23 cellular contexts compared by ENCODE assay signal in the genomic region with DNA sequence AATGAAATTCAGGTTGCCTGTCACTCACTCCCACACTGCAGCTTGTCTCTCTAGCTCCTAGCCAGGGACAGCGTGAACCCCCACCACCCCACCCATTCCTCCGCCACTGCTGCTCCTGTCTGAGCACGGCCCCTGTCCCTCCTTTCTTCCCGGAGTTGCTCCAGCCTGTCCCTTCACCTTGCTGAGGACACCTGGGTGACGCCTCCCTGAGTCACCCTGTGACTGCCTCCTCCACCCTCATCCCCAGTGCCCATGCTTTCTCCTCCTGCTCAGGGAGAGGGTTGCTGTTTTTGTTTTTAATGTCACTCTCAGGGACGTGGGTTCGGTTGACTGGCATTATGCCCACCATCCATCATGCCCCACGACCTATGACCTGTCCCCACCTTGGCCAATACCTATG. TPM values are rescaled to one million over a fixed set of nuclear protein-coding genes. Genes with fewer than 3 reads are reported as not detected.
"Had no signal": no experiment of that assay in that cellular context is flagged by ENCODE, and none has a peak within 500 bp of the region (broad histone marks: within the 10 kb centered on the region; RNA-seq: fewer than 3 reads in every experiment).

No MANE protein-coding gene starts in this region.

- H3K4me1 ChIP-seq: left lung, lower lobe of right lung, neural progenitor cell, parathyroid adenoma, psoas muscle, right lobe of liver, tibial artery had no signal

- H3K36me3 ChIP-seq: neural progenitor cell had no signal

- FAIRE-seq: endothelial cell of umbilical vein, keratinocyte had no signal

- H3K27me3 ChIP-seq: esophagus muscularis mucosa, left lung, neural progenitor cell, right lobe of liver, tibial artery, upper lobe of left lung had no signal

- DNase-seq: effector CD4-positive, alpha-beta T cell; endodermal cell; immature natural killer cell; left lung; lower lobe of right lung; occipital lobe; psoas muscle; retina; right lobe of liver; stimulated activated CD4-positive, alpha-beta T cell treated with anti-CD3 and anti-CD28 coated beads, Interleukin-1b, Interleukin-23, amount 100 ng/mL, for 48 hours; stimulated activated CD4-positive, alpha-beta T cell treated with anti-CD3 and anti-CD28 coated beads, Interleukin-4, amount 100 ng/mL, for 24 hours; tibial artery; upper lobe of left lung had no signal

- H3K27ac ChIP-seq: coronary artery, esophagus muscularis mucosa, left lung, lower lobe of right lung, neural progenitor cell, parathyroid adenoma, psoas muscle, right lobe of liver, tibial artery, upper lobe of left lung had no signal

- H2AFZ ChIP-seq: neural progenitor cell, parathyroid adenoma had no signal

- ATAC-seq: left lung; lower lobe of right lung; natural killer cell treated with Interleukin-12 subunit alpha and Interleukin-12 subunit beta and Interleukin-15 and Interleukin-18, amount 100 ng/mL, for 72 hours; psoas muscle; right lobe of liver; stimulated activated memory B cell treated with anti-CD40 and anti-IgM and Interleukin-4, amounts not matched to agents 10 μg/mL and 1 μg/mL and 100 μg/mL, for 72 hours had no signal

- H3K79me2 ChIP-seq: parathyroid adenoma had no signal

- H3K9ac ChIP-seq: neural progenitor cell, parathyroid adenoma had no signal

- H3K9me3 ChIP-seq: esophagus muscularis mucosa, left lung, lower lobe of right lung, psoas muscle, right lobe of liver, tibial artery, upper lobe of left lung had no signal

- H3K4me3 ChIP-seq: coronary artery, esophagus muscularis mucosa, left lung, lower lobe of right lung, neural progenitor cell, psoas muscle, right lobe of liver, tibial artery, upper lobe of left lung had no signal

- H3K4me2 ChIP-seq: neural progenitor cell had no signal

RNA-seq across cellular contexts. Expression of a gene that starts 57.8 kb away (rescaled TPM):
- total RNA-seq: dermis microvascular lymphatic vessel endothelial cell; myocyte; natural killer cell treated with Interleukin-12 subunit alpha and Interleukin-12 subunit beta and Interleukin-15 and Interleukin-18, amount 100 ng/mL, for 72 hours had no signal
- polyA plus RNA-seq: keratinocyte had no signal
